Comparison of ENCODE assay signal across 14 cellular contexts in genomic region chr1:27614625-27615344, GRCh38. TPM values are rescaled to one million over a fixed set of nuclear protein-coding genes. Genes with fewer than 3 reads are reported as not detected.
DNase-seq lines count a peak whose midpoint lies in the region; ATAC-seq lines count a peak whose summit lies in the region.
"Had no signal": no experiment of that assay in that cellular context is flagged by ENCODE, and none has a peak within 500 bp of the region (broad histone marks: within the 10 kb centered on the region; RNA-seq: fewer than 3 reads in every experiment).

No MANE protein-coding gene starts in this region.

- no peaks in the 10 kb centered on the region for H3K4me1 ChIP-seq in right cardiac atrium (ENCODE audit: control insufficient read depth, insufficient read depth, low read length)
- H3K4me1 ChIP-seq: adrenal gland, psoas muscle had no signal

- no peak overlapping the region for H3K27ac ChIP-seq in right cardiac atrium (ENCODE audit: low read length)
- H3K27ac ChIP-seq: adrenal gland, psoas muscle had no signal

- ATAC-seq in right cardiac atrium (peak; percentile 36 to 46), Right ventricle myocardium inferior (no peak)
- ATAC-seq: activated CD8-positive, alpha-beta memory T cell treated with anti-CD3 and anti-CD28 coated beads, Interleukin-2, amount 10 ng/mL, durations not matched to agents 7 days and 5 days had no signal

- no peak overlapping the region for H3K4me3 ChIP-seq in right cardiac atrium (ENCODE audit: low read length)
- H3K4me3 ChIP-seq: adrenal gland, psoas muscle had no signal

- H3K27me3 ChIP-seq in right cardiac atrium (ENCODE audit: control insufficient read depth, insufficient read depth): no peaks in the 10 kb centered on the region
- H3K27me3 ChIP-seq: adrenal gland had no signal

- intact Hi-C loops in right cardiac atrium (cut with DNase I) (loop anchor here in 2 of 4 donors (2.0 to 10.0 kb wide), 3 partner anchors 43 to 500 kb away; no protein-coding TSS in a partner anchor), Right ventricle myocardium inferior (cut with DNase I) (no loop called here)

- 20% methylated on average over 26 of the region's 26 CpGs for WGBS in right cardiac atrium

- H3K9me3 ChIP-seq in right cardiac atrium (ENCODE audit: control insufficient read depth, low read length): no peaks in the 10 kb centered on the region
- H3K9me3 ChIP-seq: adrenal gland, psoas muscle had no signal

- no peak for DNase-seq in right cardiac atrium
- no peak for DNase-seq in Right ventricle myocardium inferior (ENCODE audit: missing footprints)
- peak; percentile 71 for DNase-seq in islet precursor cell
- no peak for DNase-seq in GDM1 (lab: John Stamatoyannopoulos, UW)
- DNase-seq in SHP77 (lab: John Stamatoyannopoulos, UW): no peak
- no peak for DNase-seq in NCI-H69 (lab: John Stamatoyannopoulos, UW)
- DNase-seq: activated CD8-positive, alpha-beta memory T cell treated with anti-CD3 and anti-CD28 coated beads, Interleukin-2, amount 10 ng/mL, durations not matched to agents 7 days and 5 days; mammary epithelial cell; NCI-H2029 treated with DMSO at 0.1 percent for 48 hours; psoas muscle; T1000 had no signal

RNA-seq across cellular contexts. Expression of gene AHDC1, which starts 10.8 kb away (rescaled TPM):
- total RNA-seq in right cardiac atrium: 10 to 100 TPM; 40.4 to 53.5 (median 50.6) TPM
- polyA plus RNA-seq in right cardiac atrium: 26.3 TPM
- 51.2 TPM for total RNA-seq in Right ventricle myocardium inferior

RNA-seq across cellular contexts. Expression of gene FGR, which starts 20.2 kb away (rescaled TPM):
- total RNA-seq in right cardiac atrium: 10 to 100 TPM in 1 of 4 donors, 1 to 10 TPM in 3; 3.2 to 12.6 (median 5.1) TPM
- polyA plus RNA-seq in right cardiac atrium: 3.5 TPM
- total RNA-seq in Right ventricle myocardium inferior: 5.1 TPM
- total RNA-seq: Daoy, LHCN-M2 had no signal

RNA-seq across cellular contexts. Expression of gene IFI6, which starts 57.2 kb away (rescaled TPM):
- total RNA-seq in right cardiac atrium: 100 to 1,000 TPM in 1 of 4 donors, 10 to 100 TPM in 3; 46.2 to 145 (median 57.8) TPM
- polyA plus RNA-seq in right cardiac atrium: 68.1 TPM
- total RNA-seq in Right ventricle myocardium inferior: 34.6 TPM
